Comparison of ENCODE assay signal across 1 cellular context in the genomic region with DNA sequence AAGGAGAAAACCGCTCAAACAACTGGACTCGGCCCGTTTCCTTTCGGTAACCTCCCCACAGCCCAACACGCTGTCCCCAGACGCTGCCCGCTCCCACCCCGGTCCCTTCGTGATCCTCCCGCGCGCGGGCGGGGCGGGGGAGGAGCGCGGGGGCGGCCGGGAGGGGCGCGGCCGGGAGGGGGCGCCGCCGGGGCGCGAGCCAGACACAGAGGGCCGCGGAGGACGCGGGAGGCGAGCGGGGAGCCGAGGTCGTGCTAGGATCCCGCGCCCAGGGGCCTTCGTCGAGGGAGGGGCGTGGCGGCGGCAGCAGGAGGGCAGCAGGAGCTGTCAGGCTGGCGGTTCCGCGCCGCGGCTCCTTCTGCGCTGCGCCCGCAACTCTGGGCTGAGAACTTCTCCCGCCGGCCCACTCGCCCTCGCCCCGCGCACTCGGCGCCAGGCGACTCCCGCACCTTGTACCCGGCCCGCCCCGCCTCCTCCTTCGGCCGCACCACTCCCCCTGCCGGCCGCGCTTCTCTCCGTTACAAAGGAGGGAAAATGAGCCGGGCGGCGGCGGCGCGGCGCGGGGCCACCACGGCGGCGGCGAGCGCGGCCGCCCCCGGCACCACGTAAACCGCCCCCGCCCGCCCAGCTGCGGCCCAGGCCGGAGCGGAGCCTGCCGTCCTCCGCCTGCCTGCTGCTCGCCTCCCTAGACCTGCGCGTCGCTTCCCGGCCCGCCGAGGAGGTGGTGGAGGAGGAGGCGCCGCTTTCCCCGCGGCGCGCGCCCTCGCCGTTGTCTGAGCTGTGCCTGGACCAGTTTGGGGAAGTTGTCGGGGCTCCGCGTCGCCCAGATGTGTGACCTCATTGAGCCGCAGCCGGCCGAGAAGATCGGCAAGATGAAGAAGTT.
TF ChIP-seq lines count a peak whose summit lies in the region.

A gene (plus strand): TSS at position 521 of the 883 bp plus-strand sequence. CDS start 307 bp downstream, at position 828.

TF ChIP-seq in HepG2, 621 proteins besides CTCF, POLR2A, EP300 and RAD21 (continued from another document and continues in another):
- TF ChIP-seq, protein P1, sequence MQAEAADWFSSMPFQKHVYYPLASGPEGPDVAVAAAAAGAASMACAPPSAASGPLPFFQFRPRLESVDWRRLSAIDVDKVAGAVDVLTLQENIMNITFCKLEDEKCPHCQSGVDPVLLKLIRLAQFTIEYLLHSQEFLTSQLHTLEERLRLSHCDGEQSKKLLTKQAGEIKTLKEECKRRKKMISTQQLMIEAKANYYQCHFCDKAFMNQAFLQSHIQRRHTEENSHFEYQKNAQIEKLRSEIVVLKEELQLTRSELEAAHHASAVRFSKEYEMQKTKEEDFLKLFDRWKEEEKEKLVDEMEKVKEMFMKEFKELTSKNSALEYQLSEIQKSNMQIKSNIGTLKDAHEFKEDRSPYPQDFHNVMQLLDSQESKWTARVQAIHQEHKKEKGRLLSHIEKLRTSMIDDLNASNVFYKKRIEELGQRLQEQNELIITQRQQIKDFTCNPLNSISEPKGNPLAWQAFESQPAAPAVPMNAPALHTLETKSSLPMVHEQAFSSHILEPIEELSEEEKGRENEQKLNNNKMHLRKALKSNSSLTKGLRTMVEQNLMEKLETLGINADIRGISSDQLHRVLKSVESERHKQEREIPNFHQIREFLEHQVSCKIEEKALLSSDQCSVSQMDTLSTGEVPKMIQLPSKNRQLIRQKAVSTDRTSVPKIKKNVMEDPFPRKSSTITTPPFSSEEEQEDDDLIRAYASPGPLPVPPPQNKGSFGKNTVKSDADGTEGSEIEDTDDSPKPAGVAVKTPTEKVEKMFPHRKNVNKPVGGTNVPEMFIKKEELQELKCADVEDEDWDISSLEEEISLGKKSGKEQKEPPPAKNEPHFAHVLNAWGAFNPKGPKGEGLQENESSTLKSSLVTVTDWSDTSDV (CRISPR knock-in tag; IDR thresholded peaks at IDR 0.05), result 0 out of 2 replicates have a peak, but pooled peaks have one; percentile 15
- TF ChIP-seq PCBP2 (optimal IDR thresholded peaks at IDR 0.05; ENCODE audit: low read depth, low read length, poor library complexity, severe bottlenecking) (no peak), ZNF557 (CRISPR knock-in tag; IDR thresholded peaks at IDR 0.05) (no peak), ARNT (IDR thresholded peaks at IDR 0.05) (no peak), JARID2 (CRISPR knock-in tag; IDR thresholded peaks at IDR 0.05; ENCODE audit: insufficient replicate concordance) (no peak), ZZZ3 (CRISPR knock-in tag; IDR thresholded peaks at IDR 0.05; ENCODE audit: borderline replicate concordance) (no peak), KDM5A (IDR thresholded peaks at IDR 0.05; ENCODE audit: borderline replicate concordance, low read length) (no peak), ZNF766 (CRISPR knock-in tag; IDR thresholded peaks at IDR 0.05; ENCODE audit: borderline replicate concordance) (no peak), KDM1A (CRISPR knock-in tag; IDR thresholded peaks at IDR 0.05) (no peak), RBFOX2 (IDR thresholded peaks at IDR 0.05; ENCODE audit: low read depth, low read length) (no peak), ZBTB1 (CRISPR knock-in tag; IDR thresholded peaks at IDR 0.05; ENCODE audit: borderline replicate concordance) (peak; percentile 92; the same call in 1 of the 2 replicates), GATA4 (IDR thresholded peaks at IDR 0.05; ENCODE audit: borderline replicate concordance, low read depth) (no peak), MTF1 (CRISPR knock-in tag; IDR thresholded peaks at IDR 0.05) (no peak), ZNF232 (CRISPR knock-in tag; IDR thresholded peaks at IDR 0.05; ENCODE audit: borderline replicate concordance) (0 out of 2 replicates have a peak, but pooled peaks have one; percentile 23), SSRP1 (CRISPR knock-in tag; IDR thresholded peaks at IDR 0.05) (no peak), TOPORS (CRISPR knock-in tag; IDR thresholded peaks at IDR 0.05) (no peak), ZNF430 (CRISPR knock-in tag; IDR thresholded peaks at IDR 0.05) (no peak), KDM5B (CRISPR knock-in tag; IDR thresholded peaks at IDR 0.05; ENCODE audit: borderline replicate concordance) (peak; percentile 46; the same call in 1 of the 2 replicates), ZNF451 (CRISPR knock-in tag; IDR thresholded peaks at IDR 0.05) (no peak; the same call in 1 of the 2 replicates)
- TF ChIP-seq, protein P2, sequence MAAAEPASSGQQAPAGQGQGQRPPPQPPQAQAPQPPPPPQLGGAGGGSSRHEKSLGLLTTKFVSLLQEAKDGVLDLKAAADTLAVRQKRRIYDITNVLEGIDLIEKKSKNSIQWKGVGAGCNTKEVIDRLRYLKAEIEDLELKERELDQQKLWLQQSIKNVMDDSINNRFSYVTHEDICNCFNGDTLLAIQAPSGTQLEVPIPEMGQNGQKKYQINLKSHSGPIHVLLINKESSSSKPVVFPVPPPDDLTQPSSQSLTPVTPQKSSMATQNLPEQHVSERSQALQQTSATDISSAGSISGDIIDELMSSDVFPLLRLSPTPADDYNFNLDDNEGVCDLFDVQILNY (CRISPR knock-in tag; conservative IDR thresholded peaks at IDR 0.05), result no peak
- TF ChIP-seq, protein P3, sequence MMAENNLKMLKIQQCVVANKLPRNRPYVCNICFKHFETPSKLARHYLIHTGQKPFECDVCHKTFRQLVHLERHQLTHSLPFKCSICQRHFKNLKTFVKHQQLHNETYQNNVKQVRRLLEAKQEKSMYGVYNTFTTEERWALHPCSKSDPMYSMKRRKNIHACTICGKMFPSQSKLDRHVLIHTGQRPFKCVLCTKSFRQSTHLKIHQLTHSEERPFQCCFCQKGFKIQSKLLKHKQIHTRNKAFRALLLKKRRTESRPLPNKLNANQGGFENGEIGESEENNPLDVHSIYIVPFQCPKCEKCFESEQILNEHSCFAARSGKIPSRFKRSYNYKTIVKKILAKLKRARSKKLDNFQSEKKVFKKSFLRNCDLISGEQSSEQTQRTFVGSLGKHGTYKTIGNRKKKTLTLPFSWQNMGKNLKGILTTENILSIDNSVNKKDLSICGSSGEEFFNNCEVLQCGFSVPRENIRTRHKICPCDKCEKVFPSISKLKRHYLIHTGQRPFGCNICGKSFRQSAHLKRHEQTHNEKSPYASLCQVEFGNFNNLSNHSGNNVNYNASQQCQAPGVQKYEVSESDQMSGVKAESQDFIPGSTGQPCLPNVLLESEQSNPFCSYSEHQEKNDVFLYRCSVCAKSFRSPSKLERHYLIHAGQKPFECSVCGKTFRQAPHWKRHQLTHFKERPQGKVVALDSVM (CRISPR knock-in tag; IDR thresholded peaks at IDR 0.05), result no peak
- TF ChIP-seq, protein P4, sequence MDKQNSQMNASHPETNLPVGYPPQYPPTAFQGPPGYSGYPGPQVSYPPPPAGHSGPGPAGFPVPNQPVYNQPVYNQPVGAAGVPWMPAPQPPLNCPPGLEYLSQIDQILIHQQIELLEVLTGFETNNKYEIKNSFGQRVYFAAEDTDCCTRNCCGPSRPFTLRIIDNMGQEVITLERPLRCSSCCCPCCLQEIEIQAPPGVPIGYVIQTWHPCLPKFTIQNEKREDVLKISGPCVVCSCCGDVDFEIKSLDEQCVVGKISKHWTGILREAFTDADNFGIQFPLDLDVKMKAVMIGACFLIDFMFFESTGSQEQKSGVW (CRISPR knock-in tag; IDR thresholded peaks at IDR 0.05; ENCODE audit: borderline replicate concordance), result no peak
- TF ChIP-seq, protein P5, sequence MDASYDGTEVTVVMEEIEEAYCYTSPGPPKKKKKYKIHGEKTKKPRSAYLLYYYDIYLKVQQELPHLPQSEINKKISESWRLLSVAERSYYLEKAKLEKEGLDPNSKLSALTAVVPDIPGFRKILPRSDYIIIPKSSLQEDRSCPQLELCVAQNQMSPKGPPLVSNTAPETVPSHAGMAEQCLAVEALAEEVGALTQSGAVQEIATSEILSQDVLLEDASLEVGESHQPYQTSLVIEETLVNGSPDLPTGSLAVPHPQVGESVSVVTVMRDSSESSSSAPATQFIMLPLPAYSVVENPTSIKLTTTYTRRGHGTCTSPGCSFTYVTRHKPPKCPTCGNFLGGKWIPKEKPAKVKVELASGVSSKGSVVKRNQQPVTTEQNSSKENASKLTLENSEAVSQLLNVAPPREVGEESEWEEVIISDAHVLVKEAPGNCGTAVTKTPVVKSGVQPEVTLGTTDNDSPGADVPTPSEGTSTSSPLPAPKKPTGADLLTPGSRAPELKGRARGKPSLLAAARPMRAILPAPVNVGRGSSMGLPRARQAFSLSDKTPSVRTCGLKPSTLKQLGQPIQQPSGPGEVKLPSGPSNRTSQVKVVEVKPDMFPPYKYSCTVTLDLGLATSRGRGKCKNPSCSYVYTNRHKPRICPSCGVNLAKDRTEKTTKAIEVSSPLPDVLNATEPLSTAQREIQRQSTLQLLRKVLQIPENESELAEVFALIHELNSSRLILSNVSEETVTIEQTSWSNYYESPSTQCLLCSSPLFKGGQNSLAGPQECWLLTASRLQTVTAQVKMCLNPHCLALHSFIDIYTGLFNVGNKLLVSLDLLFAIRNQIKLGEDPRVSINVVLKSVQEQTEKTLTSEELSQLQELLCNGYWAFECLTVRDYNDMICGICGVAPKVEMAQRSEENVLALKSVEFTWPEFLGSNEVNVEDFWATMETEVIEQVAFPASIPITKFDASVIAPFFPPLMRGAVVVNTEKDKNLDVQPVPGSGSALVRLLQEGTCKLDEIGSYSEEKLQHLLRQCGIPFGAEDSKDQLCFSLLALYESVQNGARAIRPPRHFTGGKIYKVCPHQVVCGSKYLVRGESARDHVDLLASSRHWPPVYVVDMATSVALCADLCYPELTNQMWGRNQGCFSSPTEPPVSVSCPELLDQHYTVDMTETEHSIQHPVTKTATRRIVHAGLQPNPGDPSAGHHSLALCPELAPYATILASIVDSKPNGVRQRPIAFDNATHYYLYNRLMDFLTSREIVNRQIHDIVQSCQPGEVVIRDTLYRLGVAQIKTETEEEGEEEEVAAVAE (CRISPR knock-in tag; IDR thresholded peaks at IDR 0.05; ENCODE audit: borderline replicate concordance), result no peak
- TF ChIP-seq, protein P6, sequence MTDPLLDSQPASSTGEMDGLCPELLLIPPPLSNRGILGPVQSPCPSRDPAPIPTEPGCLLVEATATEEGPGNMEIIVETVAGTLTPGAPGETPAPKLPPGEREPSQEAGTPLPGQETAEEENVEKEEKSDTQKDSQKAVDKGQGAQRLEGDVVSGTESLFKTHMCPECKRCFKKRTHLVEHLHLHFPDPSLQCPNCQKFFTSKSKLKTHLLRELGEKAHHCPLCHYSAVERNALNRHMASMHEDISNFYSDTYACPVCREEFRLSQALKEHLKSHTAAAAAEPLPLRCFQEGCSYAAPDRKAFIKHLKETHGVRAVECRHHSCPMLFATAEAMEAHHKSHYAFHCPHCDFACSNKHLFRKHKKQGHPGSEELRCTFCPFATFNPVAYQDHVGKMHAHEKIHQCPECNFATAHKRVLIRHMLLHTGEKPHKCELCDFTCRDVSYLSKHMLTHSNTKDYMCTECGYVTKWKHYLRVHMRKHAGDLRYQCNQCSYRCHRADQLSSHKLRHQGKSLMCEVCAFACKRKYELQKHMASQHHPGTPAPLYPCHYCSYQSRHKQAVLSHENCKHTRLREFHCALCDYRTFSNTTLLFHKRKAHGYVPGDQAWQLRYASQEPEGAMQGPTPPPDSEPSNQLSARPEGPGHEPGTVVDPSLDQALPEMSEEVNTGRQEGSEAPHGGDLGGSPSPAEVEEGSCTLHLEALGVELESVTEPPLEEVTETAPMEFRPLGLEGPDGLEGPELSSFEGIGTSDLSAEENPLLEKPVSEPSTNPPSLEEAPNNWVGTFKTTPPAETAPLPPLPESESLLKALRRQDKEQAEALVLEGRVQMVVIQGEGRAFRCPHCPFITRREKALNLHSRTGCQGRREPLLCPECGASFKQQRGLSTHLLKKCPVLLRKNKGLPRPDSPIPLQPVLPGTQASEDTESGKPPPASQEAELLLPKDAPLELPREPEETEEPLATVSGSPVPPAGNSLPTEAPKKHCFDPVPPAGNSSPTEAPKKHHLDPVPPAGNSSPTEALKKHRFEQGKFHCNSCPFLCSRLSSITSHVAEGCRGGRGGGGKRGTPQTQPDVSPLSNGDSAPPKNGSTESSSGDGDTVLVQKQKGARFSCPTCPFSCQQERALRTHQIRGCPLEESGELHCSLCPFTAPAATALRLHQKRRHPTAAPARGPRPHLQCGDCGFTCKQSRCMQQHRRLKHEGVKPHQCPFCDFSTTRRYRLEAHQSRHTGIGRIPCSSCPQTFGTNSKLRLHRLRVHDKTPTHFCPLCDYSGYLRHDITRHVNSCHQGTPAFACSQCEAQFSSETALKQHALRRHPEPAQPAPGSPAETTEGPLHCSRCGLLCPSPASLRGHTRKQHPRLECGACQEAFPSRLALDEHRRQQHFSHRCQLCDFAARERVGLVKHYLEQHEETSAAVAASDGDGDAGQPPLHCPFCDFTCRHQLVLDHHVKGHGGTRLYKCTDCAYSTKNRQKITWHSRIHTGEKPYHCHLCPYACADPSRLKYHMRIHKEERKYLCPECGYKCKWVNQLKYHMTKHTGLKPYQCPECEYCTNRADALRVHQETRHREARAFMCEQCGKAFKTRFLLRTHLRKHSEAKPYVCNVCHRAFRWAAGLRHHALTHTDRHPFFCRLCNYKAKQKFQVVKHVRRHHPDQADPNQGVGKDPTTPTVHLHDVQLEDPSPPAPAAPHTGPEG (CRISPR knock-in tag; IDR thresholded peaks at IDR 0.05), result peak; percentile 44; the same call in 1 of the 2 replicates
- TF ChIP-seq, protein P7, sequence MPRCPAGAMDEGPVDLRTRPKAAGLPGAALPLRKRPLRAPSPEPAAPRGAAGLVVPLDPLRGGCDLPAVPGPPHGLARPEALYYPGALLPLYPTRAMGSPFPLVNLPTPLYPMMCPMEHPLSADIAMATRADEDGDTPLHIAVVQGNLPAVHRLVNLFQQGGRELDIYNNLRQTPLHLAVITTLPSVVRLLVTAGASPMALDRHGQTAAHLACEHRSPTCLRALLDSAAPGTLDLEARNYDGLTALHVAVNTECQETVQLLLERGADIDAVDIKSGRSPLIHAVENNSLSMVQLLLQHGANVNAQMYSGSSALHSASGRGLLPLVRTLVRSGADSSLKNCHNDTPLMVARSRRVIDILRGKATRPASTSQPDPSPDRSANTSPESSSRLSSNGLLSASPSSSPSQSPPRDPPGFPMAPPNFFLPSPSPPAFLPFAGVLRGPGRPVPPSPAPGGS (CRISPR knock-in tag; IDR thresholded peaks at IDR 0.05), result no peak
- TF ChIP-seq, protein P8, sequence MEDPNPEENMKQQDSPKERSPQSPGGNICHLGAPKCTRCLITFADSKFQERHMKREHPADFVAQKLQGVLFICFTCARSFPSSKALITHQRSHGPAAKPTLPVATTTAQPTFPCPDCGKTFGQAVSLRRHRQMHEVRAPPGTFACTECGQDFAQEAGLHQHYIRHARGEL (CRISPR knock-in tag; IDR thresholded peaks at IDR 0.05), result no peak
- TF ChIP-seq, protein P9, sequence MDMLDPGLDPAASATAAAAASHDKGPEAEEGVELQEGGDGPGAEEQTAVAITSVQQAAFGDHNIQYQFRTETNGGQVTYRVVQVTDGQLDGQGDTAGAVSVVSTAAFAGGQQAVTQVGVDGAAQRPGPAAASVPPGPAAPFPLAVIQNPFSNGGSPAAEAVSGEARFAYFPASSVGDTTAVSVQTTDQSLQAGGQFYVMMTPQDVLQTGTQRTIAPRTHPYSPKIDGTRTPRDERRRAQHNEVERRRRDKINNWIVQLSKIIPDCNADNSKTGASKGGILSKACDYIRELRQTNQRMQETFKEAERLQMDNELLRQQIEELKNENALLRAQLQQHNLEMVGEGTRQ (IDR thresholded peaks at IDR 0.05; ENCODE audit: low read depth, low read length), result no peak
- TF ChIP-seq, protein P9 (CRISPR knock-in tag; IDR thresholded peaks at IDR 0.05; ENCODE audit: borderline replicate concordance), result no peak
- TF ChIP-seq, protein P10, sequence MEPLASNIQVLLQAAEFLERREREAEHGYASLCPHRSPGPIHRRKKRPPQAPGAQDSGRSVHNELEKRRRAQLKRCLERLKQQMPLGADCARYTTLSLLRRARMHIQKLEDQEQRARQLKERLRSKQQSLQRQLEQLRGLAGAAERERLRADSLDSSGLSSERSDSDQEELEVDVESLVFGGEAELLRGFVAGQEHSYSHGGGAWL (CRISPR knock-in tag; IDR thresholded peaks at IDR 0.05), result no peak
